Comparison of ENCODE assay signal across 8 cellular contexts in the genomic region with DNA sequence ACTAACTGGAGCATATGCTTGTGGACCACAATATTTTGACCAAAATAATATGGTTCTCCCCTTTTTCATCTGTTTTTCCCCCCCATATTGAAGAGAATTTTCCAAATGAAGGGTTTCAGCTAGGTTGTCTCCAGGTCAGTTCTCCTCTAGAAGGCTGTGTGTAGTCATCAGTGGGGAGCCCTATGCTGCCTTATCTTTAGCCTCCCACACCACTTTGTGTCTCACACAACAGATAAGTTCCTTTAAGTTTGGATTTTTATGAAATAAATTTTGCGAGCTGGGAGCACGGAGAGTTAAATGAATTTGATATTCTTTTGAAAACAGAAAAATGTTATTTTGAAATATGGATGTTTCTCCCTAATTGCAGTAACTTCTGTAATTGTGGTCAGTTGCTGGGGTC. TPM values are rescaled to one million over a fixed set of nuclear protein-coding genes. Genes with fewer than 3 reads are reported as not detected.
"Had no signal": no experiment of that assay in that cellular context is flagged by ENCODE, and none has a peak within 500 bp of the region (broad histone marks: within the 10 kb centered on the region; RNA-seq: fewer than 3 reads in every experiment).

No MANE protein-coding gene starts in this region.

- H3K36me3 ChIP-seq: HAP-1 had no signal

- H3K27ac ChIP-seq: GM23248 had no signal

- H3K4me3 ChIP-seq: GM23248, HAP-1 had no signal

- H3K4me1 ChIP-seq: HAP-1 had no signal

- DNase-seq: GM23248, GOT3, H7, HFFc6, IMR-90 had no signal

- ATAC-seq: HCT116 had no signal

RNA-seq across cellular contexts. Expression of a gene that starts 28.9 kb away (rescaled TPM):
- total RNA-seq: GM23248, HT-29, IMR-90 had no signal
- polyA plus RNA-seq: IMR-90 had no signal
